In the genomic region with DNA sequence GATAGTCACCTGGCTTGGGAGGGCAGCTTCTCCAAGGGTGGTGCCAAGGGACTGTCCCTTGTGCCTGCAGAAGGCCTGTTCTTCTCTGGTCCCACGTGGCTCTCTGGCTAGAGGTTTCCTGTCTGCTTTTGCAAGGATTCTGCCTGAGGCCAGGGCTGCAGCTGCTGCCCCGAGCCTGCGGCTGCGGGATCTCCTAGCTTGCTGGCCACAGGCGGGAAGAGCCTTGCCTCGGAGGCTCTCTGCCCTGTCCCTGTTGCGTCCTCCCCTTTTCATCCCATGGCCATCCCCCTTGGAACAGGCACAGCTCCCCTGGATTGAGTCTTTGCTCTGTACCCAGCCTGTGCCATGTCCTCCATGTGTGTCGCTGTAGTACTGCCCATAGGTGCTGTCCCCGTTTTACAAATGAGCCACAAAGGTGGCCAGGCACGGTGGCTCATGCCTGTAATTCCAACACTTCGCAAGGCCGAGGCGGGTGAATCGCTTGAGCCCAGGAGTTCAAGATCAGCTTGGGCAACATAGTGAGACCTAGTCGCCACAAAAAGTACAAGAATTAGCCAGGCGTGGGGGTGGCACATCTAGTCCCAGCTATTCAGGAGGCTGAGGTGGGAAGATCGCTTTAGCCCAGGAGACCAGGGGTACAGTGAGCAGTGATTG, we compare ENCODE assay signal across 16 cellular contexts.
"Had no signal": no experiment of that assay in that cellular context is flagged by ENCODE, and none has a peak within 500 bp of the region (broad histone marks: within the 10 kb centered on the region; RNA-seq: fewer than 3 reads in every experiment).

No MANE protein-coding gene starts in this region.

- H3K9me3 ChIP-seq: mucosa of descending colon, ovary, sigmoid colon, spleen, thyroid gland, vagina had no signal

- H3K27me3 ChIP-seq: ovary, sigmoid colon, spleen, thyroid gland, vagina had no signal

- H3K27ac ChIP-seq: ovary, sigmoid colon, thyroid gland, vagina had no signal

- H3K27me3 Mint-ChIP-seq: activated naive CD4-positive, alpha-beta T cell treated with anti-CD3 and anti-CD28 coated beads, Interleukin-2, amount 50 U/mL, for 24 hours; naive thymus-derived CD4-positive, alpha-beta T cell; T-cell had no signal

- H3K9me3 Mint-ChIP-seq: activated naive CD4-positive, alpha-beta T cell treated with anti-CD3 and anti-CD28 coated beads, Interleukin-2, amount 50 U/mL, for 24 hours; activated T-helper 2 cell treated with anti-CD3 and anti-CD28 coated beads, Interferon-gamma antibody, Interleukin-2, Interleukin-4, amounts not matched to agents 10 μg/mL and 5 μg/mL and 100 μg/mL, durations not matched to agents 14 hours and 24 hours and 36 hours; naive thymus-derived CD4-positive, alpha-beta T cell; T-cell had no signal

- H3K36me3 ChIP-seq: ovary had no signal

- DNase-seq: activated CD4-positive, alpha-beta T cell treated with anti-CD3 and anti-CD28 coated beads for 1 hour; activated CD4-positive, alpha-beta T cell treated with anti-CD3 and anti-CD28 coated beads, Interleukin-2, amount 50 U/mL, for 4 hours; mammary epithelial cell; naive thymus-derived CD4-positive, alpha-beta T cell; ovary; sigmoid colon; spleen; T-cell; T-helper 9 cell; thyroid gland had no signal

- ATAC-seq: esophagus mucosa, left lobe of liver, mucosa of descending colon, T-cell had no signal

- H3K4me3 Mint-ChIP-seq: activated naive CD4-positive, alpha-beta T cell treated with anti-CD3 and anti-CD28 coated beads, Interleukin-2, amount 50 U/mL, for 24 hours; naive thymus-derived CD4-positive, alpha-beta T cell; T-cell had no signal

- H3K27ac Mint-ChIP-seq: activated naive CD4-positive, alpha-beta T cell treated with anti-CD3 and anti-CD28 coated beads, Interleukin-2, amount 50 U/mL, for 24 hours; activated T-helper 2 cell treated with anti-CD3 and anti-CD28 coated beads, Interferon-gamma antibody, Interleukin-2, Interleukin-4, amounts not matched to agents 10 μg/mL and 5 μg/mL and 100 μg/mL, durations not matched to agents 14 hours and 24 hours and 36 hours had no signal

- H3K4me3 ChIP-seq: mucosa of descending colon, ovary, sigmoid colon, spleen, thyroid gland, vagina had no signal

- H3K4me1 ChIP-seq: sigmoid colon, thyroid gland, vagina had no signal
